15 cellular contexts compared by ENCODE assay signal in the genomic region with DNA sequence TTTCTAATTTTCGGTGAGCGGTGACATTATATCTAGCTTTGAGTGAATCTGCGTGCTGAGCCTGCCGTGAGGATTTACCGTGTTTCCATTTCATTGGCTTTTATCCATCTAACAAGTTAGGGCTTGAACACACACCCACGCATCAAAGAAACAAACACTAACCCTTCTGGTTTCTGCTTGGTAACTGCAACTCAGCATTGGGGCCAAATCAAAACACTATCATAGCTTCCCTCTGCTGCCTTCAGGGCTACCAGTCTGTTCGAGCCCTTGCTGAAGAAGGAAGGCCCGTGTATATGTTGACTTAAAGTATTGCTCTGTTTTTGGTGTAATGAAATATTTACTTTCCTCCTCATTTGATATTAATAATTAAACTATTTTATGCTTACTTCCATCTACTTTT.
"Had no signal": no experiment of that assay in that cellular context is flagged by ENCODE, and none has a peak within 500 bp of the region (broad histone marks: within the 10 kb centered on the region; RNA-seq: fewer than 3 reads in every experiment).

No MANE protein-coding gene starts in this region.

- H3K27me3 ChIP-seq: ascending aorta, cardiac muscle cell, esophagus muscularis mucosa, transverse colon had no signal

- DNase-seq: activated CD4-positive, alpha-beta T cell treated with anti-CD3 and anti-CD28 coated beads, Interleukin-2, amount 50 U/mL, for 4 hours; activated naive CD4-positive, alpha-beta T cell treated with anti-CD3 and anti-CD28 coated beads for 36 hours; activated naive CD8-positive, alpha-beta T cell treated with anti-CD3 and anti-CD28 coated beads, Interleukin-2, amount 50 U/mL, for 24 hours; hippocampal formation; kidney; left ventricle myocardium inferior; naive thymus-derived CD8-positive, alpha-beta T cell; stimulated activated CD4-positive, alpha-beta T cell treated with anti-CD3 and anti-CD28 coated beads, Interleukin-4, amount 100 ng/mL, for 1 hour; stimulated activated naive CD4-positive, alpha-beta T cell; T-cell; T-helper 9 cell; transverse colon had no signal

- H3K4me3 ChIP-seq: ascending aorta, cardiac muscle cell, esophagus muscularis mucosa, left ventricle myocardium inferior, transverse colon had no signal

- H3K27ac ChIP-seq: ascending aorta, cardiac muscle cell, esophagus muscularis mucosa, left ventricle myocardium inferior, transverse colon had no signal

- H3K9me3 ChIP-seq: ascending aorta, esophagus muscularis mucosa, left ventricle myocardium inferior, transverse colon had no signal
